1 cellular context compared by ENCODE assay signal in genomic region chr17:81682565-81683207, GRCh38.
TF ChIP-seq lines count a peak whose summit lies in the region.

No MANE protein-coding gene starts in this region.

TF ChIP-seq in K562, 482 proteins besides CTCF, POLR2A, EP300 and RAD21:
- TF ChIP-seq CBFB (CRISPR knock-in tag; IDR thresholded peaks at IDR 0.05) (0 out of 2 replicates have a peak, but pooled peaks have one; percentile 32), NR2C2 (CRISPR knock-in tag; IDR thresholded peaks at IDR 0.05) (no peak), NR2C2 (tag; IDR thresholded peaks at IDR 0.05) (no peak), JUND (IDR thresholded peaks at IDR 0.05; ENCODE audit: borderline replicate concordance, low read depth, low read length) (no peak), JUND (tag; IDR thresholded peaks at IDR 0.05; ENCODE audit: borderline replicate concordance, low read depth, low read length) (no peak), ZNF23 (CRISPR knock-in tag; IDR thresholded peaks at IDR 0.05) (no peak), RFX1 (IDR thresholded peaks at IDR 0.05) (peak; percentile 73), SPI1 (IDR thresholded peaks at IDR 0.05; ENCODE audit: borderline replicate concordance, low read depth, low read length) (0 out of 2 replicates have a peak, but pooled peaks have one; percentile 18), ZNF696 (CRISPR knock-in tag; conservative IDR thresholded peaks at IDR 0.05) (no peak), ZNF583 (CRISPR knock-in tag; IDR thresholded peaks at IDR 0.05) (no peak), ZNF316 (IDR thresholded peaks at IDR 0.05) (peak; percentile 40), CBX3 (IDR thresholded peaks at IDR 0.05; ENCODE audit: borderline replicate concordance in 1 of 2, low read length in 2 of 2) (no peak)
